Comparison of ENCODE assay signal across 9 cellular contexts in the genomic region with DNA sequence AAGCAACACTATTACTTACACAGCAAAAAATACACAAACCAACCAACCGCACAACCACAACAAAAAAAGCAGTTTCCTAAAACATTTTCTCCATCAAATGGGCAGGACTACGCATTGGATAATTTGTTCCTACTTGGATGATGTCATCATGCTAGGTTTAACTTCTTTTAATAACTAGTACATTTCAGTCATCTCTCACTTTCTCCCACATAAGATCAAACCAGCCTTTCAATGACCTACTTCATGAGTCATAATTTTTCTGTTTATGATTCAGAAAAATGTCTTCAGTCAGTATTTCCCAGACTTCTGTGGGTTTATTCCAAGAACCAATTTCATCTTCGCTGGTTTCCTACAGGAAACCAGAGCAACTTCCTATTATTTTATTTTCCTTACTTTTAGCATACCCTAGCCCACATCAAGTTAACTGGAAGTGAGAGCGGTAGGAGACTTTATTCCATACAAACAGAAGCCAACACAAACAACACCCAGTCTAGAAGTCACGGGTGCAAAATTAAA.
DNase-seq lines count a peak whose midpoint lies in the region; ATAC-seq and TF ChIP-seq lines count a peak whose summit lies in the region.
"Had no signal": no experiment of that assay in that cellular context is flagged by ENCODE, and none has a peak within 500 bp of the region (broad histone marks: within the 10 kb centered on the region; RNA-seq: fewer than 3 reads in every experiment).

No MANE protein-coding gene starts in this region.

- peaks cover 3% of the 10 kb centered on the region; the same call in 1 of the 2 replicates for H3K4me1 ChIP-seq in GM23338 (ENCODE audit: insufficient read depth)
- H3K4me1 ChIP-seq in testis, result no peaks in the 10 kb centered on the region
- H3K4me1 ChIP-seq in left ventricle myocardium inferior, result peaks cover 14% of the 10 kb centered on the region

- peaks cover 1% of the 10 kb centered on the region for H3K27me3 Mint-ChIP-seq in GM23338 (ENCODE audit: insufficient read depth, low read depth, poor library complexity)
- peaks cover 2% of the 10 kb centered on the region for H3K27me3 Mint-ChIP-seq in activated T-helper 1 cell treated with anti-CD3 and anti-CD28 coated beads, Interleukin-12 subunit alpha, Interleukin-12 subunit beta, Interleukin-2, Interleukin-4 antibody, amounts not matched to agents 30 ng/mL and 10 ng/mL and 1 ng/mL, durations not matched to agents 14 hours and 24 hours and 36 hours (ENCODE audit: insufficient read depth)

- H3K27ac Mint-ChIP-seq in GM23338, result peak overlapping the region; percentile 22; the same call in 1 of the 2 replicates
- H3K27ac Mint-ChIP-seq in activated T-helper 1 cell treated with anti-CD3 and anti-CD28 coated beads, Interleukin-12 subunit alpha, Interleukin-12 subunit beta, Interleukin-2, Interleukin-4 antibody, amounts not matched to agents 30 ng/mL and 10 ng/mL and 1 ng/mL, durations not matched to agents 14 hours and 24 hours and 36 hours, result peak overlapping the region; percentile 90

- no peak overlapping the region for H3K4me2 ChIP-seq in GM23338

- 76 to 78% methylated on average over 5 of the region's 5 CpGs for WGBS in testis, 2 donors

- H3K36me3 ChIP-seq in GM23338 (ENCODE audit: insufficient read depth) (no peaks in the 10 kb centered on the region), testis (ENCODE audit: low read depth, missing control alignments) (no peaks in the 10 kb centered on the region), left ventricle myocardium inferior (no peaks in the 10 kb centered on the region)

- intact Hi-C loops in activated T-helper 1 cell treated with anti-CD3 and anti-CD28 coated beads, Interleukin-12 subunit alpha, Interleukin-12 subunit beta, Interleukin-2, Interleukin-4 antibody, amounts not matched to agents 30 ng/mL and 10 ng/mL and 1 ng/mL, durations not matched to agents 14 hours and 24 hours and 36 hours (cut with micrococcal nuclease), result loop anchor here (1.0 to 10.0 kb wide), 8 partner anchors 16 to 586 kb away; no protein-coding TSS in a partner anchor
- intact Hi-C loops in testis (cut with DNase I; ENCODE audit: low total_unique reads), result no loop called here
- intact Hi-C loops in left ventricle myocardium inferior (cut with micrococcal nuclease), result no loop called here

- no peak overlapping the region for H2AFZ ChIP-seq in GM23338

- no peaks in the 10 kb centered on the region for H3K9me3 Mint-ChIP-seq in GM23338
- no peaks in the 10 kb centered on the region for H3K9me3 Mint-ChIP-seq in activated T-helper 1 cell treated with anti-CD3 and anti-CD28 coated beads, Interleukin-12 subunit alpha, Interleukin-12 subunit beta, Interleukin-2, Interleukin-4 antibody, amounts not matched to agents 30 ng/mL and 10 ng/mL and 1 ng/mL, durations not matched to agents 14 hours and 24 hours and 36 hours

- H3K4me1 Mint-ChIP-seq in GM23338, result peaks cover 10% of the 10 kb centered on the region; the same call in 2 of the 3 replicates
- peaks cover 50% of the 10 kb centered on the region for H3K4me1 Mint-ChIP-seq in activated T-helper 1 cell treated with anti-CD3 and anti-CD28 coated beads, Interleukin-12 subunit alpha, Interleukin-12 subunit beta, Interleukin-2, Interleukin-4 antibody, amounts not matched to agents 30 ng/mL and 10 ng/mL and 1 ng/mL, durations not matched to agents 14 hours and 24 hours and 36 hours (ENCODE audit: low read depth)

- 0 out of 2 replicates have a peak, but pooled peaks cover 7% of the 10 kb centered on the region for H4K20me1 ChIP-seq in GM23338 (replicated peaks; ENCODE audit: insufficient read depth)

- TF ChIP-seq CTCF in GM23338 (conservative IDR thresholded peaks at IDR 0.05; ENCODE audit: low read depth in 2 of 2) (no peak), testis (IDR thresholded peaks at IDR 0.05) (no peak), left ventricle myocardium inferior (IDR thresholded peaks at IDR 0.05; ENCODE audit: borderline replicate concordance) (no peak)

- H3K27ac ChIP-seq in GM23338 (ENCODE audit: low read depth) (no peak overlapping the region), layer of hippocampus (ENCODE audit: low read depth, low read length) (peak overlapping the region; percentile 21), testis (no peak overlapping the region), left ventricle myocardium inferior (replicated peaks) (no peak overlapping the region)
- H3K27ac ChIP-seq: VCaP had no signal

- H3K36me3 Mint-ChIP-seq in GM23338 (ENCODE audit: low read depth), result no peaks in the 10 kb centered on the region
- peaks cover 23% of the 10 kb centered on the region for H3K36me3 Mint-ChIP-seq in activated T-helper 1 cell treated with anti-CD3 and anti-CD28 coated beads, Interleukin-12 subunit alpha, Interleukin-12 subunit beta, Interleukin-2, Interleukin-4 antibody, amounts not matched to agents 30 ng/mL and 10 ng/mL and 1 ng/mL, durations not matched to agents 14 hours and 24 hours and 36 hours (ENCODE audit: low read depth)

- no peaks in the 10 kb centered on the region for H3K9me2 ChIP-seq in GM23338 (ENCODE audit: insufficient read depth)

- no peak for ATAC-seq in GM23338

- 0 out of 2 replicates have a peak, but pooled peaks cover 3% of the 10 kb centered on the region for H3K79me2 ChIP-seq in GM23338 (replicated peaks; ENCODE audit: insufficient read depth)

- no peaks in the 10 kb centered on the region for H3F3A ChIP-seq in GM23338 (replicated peaks; ENCODE audit: low read depth)

- H3K27me3 ChIP-seq in GM23338 (ENCODE audit: insufficient read depth), result no peaks in the 10 kb centered on the region
- no peaks in the 10 kb centered on the region for H3K27me3 ChIP-seq in layer of hippocampus (ENCODE audit: control insufficient read depth, insufficient read depth, low read length)
- H3K27me3 ChIP-seq in testis, result no peaks in the 10 kb centered on the region
- H3K27me3 ChIP-seq in left ventricle myocardium inferior (ENCODE audit: low read depth), result no peaks in the 10 kb centered on the region

- DNase-seq in EL, result peak; percentile 68
- no peak for DNase-seq in GM23338 (ENCODE audit: low spot score)
- no peak for DNase-seq in activated T-helper 1 cell treated with anti-CD3 and anti-CD28 coated beads, Interleukin-12 subunit alpha, Interleukin-12 subunit beta, Interleukin-2, Interleukin-4 antibody, amounts not matched to agents 30 ng/mL and 10 ng/mL and 1 ng/mL, durations not matched to agents 14 hours and 24 hours and 36 hours (ENCODE audit: low spot score)
- DNase-seq in testis, result no peak
- no peak for DNase-seq in stimulated activated CD4-positive, alpha-beta T cell treated with anti-CD3 and anti-CD28 coated beads, Interleukin-1b, Interleukin-23, amount 100 ng/mL, for 48 hours
- DNase-seq in ecto neural progenitor cell (ENCODE audit: low spot score), result no peak
- DNase-seq in left ventricle myocardium inferior, result no peak

- no peak overlapping the region for H3K4me3 ChIP-seq in GM23338
- no peak overlapping the region for H3K4me3 ChIP-seq in testis
- H3K4me3 ChIP-seq in left ventricle myocardium inferior, result no peak overlapping the region

- no peaks in the 10 kb centered on the region for H3K9me3 ChIP-seq in testis
- no peaks in the 10 kb centered on the region for H3K9me3 ChIP-seq in left ventricle myocardium inferior (replicated peaks)

- TF ChIP-seq POLR2A in testis (IDR thresholded peaks at IDR 0.05), result no peak

- H3K4me3 Mint-ChIP-seq in GM23338, result no peak overlapping the region
- H3K4me3 Mint-ChIP-seq in activated T-helper 1 cell treated with anti-CD3 and anti-CD28 coated beads, Interleukin-12 subunit alpha, Interleukin-12 subunit beta, Interleukin-2, Interleukin-4 antibody, amounts not matched to agents 30 ng/mL and 10 ng/mL and 1 ng/mL, durations not matched to agents 14 hours and 24 hours and 36 hours, result peak overlapping the region; percentile 73

TF ChIP-seq in GM23338, 12 proteins besides CTCF, POLR2A, EP300 and RAD21 (continues in another document):
- TF ChIP-seq EZH2 (IDR thresholded peaks at IDR 0.05; ENCODE audit: low read depth, unreplicated experiment) (no peak), POLR2AphosphoS5 (IDR thresholded peaks at IDR 0.05; ENCODE audit: low read depth) (no peak), NANOG (IDR thresholded peaks at IDR 0.05; ENCODE audit: borderline replicate concordance) (no peak), JUNB (IDR thresholded peaks at IDR 0.05; ENCODE audit: unreplicated experiment) (no peak), ZNF331 (CRISPR knock-in tag; IDR thresholded peaks at IDR 0.05; ENCODE audit: low read depth) (no peak), STAT1 (IDR thresholded peaks at IDR 0.05; ENCODE audit: unreplicated experiment) (no peak), CREB1 (CRISPR knock-in tag; IDR thresholded peaks at IDR 0.05; ENCODE audit: low read depth) (no peak), REST (IDR thresholded peaks at IDR 0.05; ENCODE audit: unreplicated experiment) (no peak)
